8 cellular contexts compared by ENCODE assay signal in genomic region chr1:66333463-66334232, GRCh38.
A peak's percentile ranks its signal among the peaks of the same experiment; 100 is the strongest.
DNase-seq lines count a peak whose midpoint lies in the region; ATAC-seq and TF ChIP-seq lines count a peak whose summit lies in the region.

No MANE protein-coding gene starts in this region.

- H3K27me3 Mint-ChIP-seq in activated CD4-positive, alpha-beta T cell treated with anti-CD3 and anti-CD28 coated beads, Interleukin-2, amount 10 ng/mL, durations not matched to agents 7 days and 5 days, result no peaks in the 10 kb centered on the region

- no peak for ATAC-seq in activated naive CD4-positive, alpha-beta T cell treated with anti-CD3 and anti-CD28 coated beads, Interleukin-2, amount 50 U/mL, for 72 hours
- ATAC-seq in right lobe of liver (peak; percentile 18 to 54 (median 34)), HG03378 (IDR thresholded peaks at IDR 0.05; ENCODE audit: unreplicated experiment) (no peak)

- H3K4me3 ChIP-seq in right lobe of liver, result peak overlapping the region; percentile 37 to 52 (median 50)
- peak overlapping the region; percentile 0 to 54 (median 44) for H3K4me3 ChIP-seq in tibial nerve

- peaks cover 49% of the 10 kb centered on the region for H3K36me3 Mint-ChIP-seq in activated CD4-positive, alpha-beta T cell treated with anti-CD3 and anti-CD28 coated beads, Interleukin-2, amount 10 ng/mL, durations not matched to agents 7 days and 5 days (ENCODE audit: low read depth)
- H3K36me3 Mint-ChIP-seq in activated naive CD4-positive, alpha-beta T cell treated with anti-CD3 and anti-CD28 coated beads, Interleukin-2, amount 50 U/mL, for 72 hours, result peaks cover 35 to 50% of the 10 kb centered on the region in 2 donors

- intact Hi-C loops in right lobe of liver (cut with DNase I), result no loop called here

- TF ChIP-seq POLR2A in right lobe of liver (IDR thresholded peaks at IDR 0.05) (peak; percentile 11), tibial nerve (IDR thresholded peaks at IDR 0.05) (no peak)

- H3K27me3 ChIP-seq in right lobe of liver (no peaks in the 10 kb centered on the region), tibial nerve (no peaks in the 10 kb centered on the region)

- peak in 1 of 2 donors; percentile 47 for TF ChIP-seq EP300 in tibial nerve (IDR thresholded peaks at IDR 0.05)

- no peaks in the 10 kb centered on the region for H3K9me3 ChIP-seq in right lobe of liver
- no peaks in the 10 kb centered on the region for H3K9me3 ChIP-seq in tibial nerve

- no peaks in the 10 kb centered on the region for H3K4me1 ChIP-seq in right lobe of liver
- H3K4me1 ChIP-seq in tibial nerve, result peaks cover 0 to 62% (median 10%) of the 10 kb centered on the region in 4 donors

- H3K27ac ChIP-seq in right lobe of liver, result peak overlapping the region; percentile 52 to 82 (median 63)
- peak overlapping the region; percentile 38 to 88 (median 81) for H3K27ac ChIP-seq in tibial nerve

- peak overlapping the region; percentile 97 for H3K4me3 Mint-ChIP-seq in activated CD4-positive, alpha-beta T cell treated with anti-CD3 and anti-CD28 coated beads, Interleukin-2, amount 10 ng/mL, durations not matched to agents 7 days and 5 days

- H3K27ac Mint-ChIP-seq in activated CD4-positive, alpha-beta T cell treated with anti-CD3 and anti-CD28 coated beads, Interleukin-2, amount 10 ng/mL, durations not matched to agents 7 days and 5 days, result peak overlapping the region; percentile 98
- H3K27ac Mint-ChIP-seq in activated naive CD4-positive, alpha-beta T cell treated with anti-CD3 and anti-CD28 coated beads, Interleukin-2, amount 50 U/mL, for 72 hours, result peak overlapping the region; percentile 97 to 98

- POLR2A ChIA-PET in activated CD4-positive, alpha-beta T cell treated with anti-CD3 and anti-CD28 coated beads, Interleukin-2, amount 10 ng/mL, durations not matched to agents 7 days and 5 days (lab: Charles Lee), result no interaction called here

- peaks cover 62% of the 10 kb centered on the region for H3K4me1 Mint-ChIP-seq in activated CD4-positive, alpha-beta T cell treated with anti-CD3 and anti-CD28 coated beads, Interleukin-2, amount 10 ng/mL, durations not matched to agents 7 days and 5 days

- CTCF ChIA-PET in activated CD4-positive, alpha-beta T cell treated with anti-CD3 and anti-CD28 coated beads, Interleukin-2, amount 10 ng/mL, durations not matched to agents 7 days and 5 days (lab: Charles Lee), result interaction anchor here (1.0 to 1.4 kb wide), 5 partner anchors 9 to 86 kb away, joined by 3 read pairs; no protein-coding TSS in a partner anchor

- H3K36me3 ChIP-seq in right lobe of liver, result no peaks in the 10 kb centered on the region
- H3K36me3 ChIP-seq in tibial nerve, result no peaks in the 10 kb centered on the region

- peaks cover 3% of the 10 kb centered on the region for H3K9me3 Mint-ChIP-seq in activated CD4-positive, alpha-beta T cell treated with anti-CD3 and anti-CD28 coated beads, Interleukin-2, amount 10 ng/mL, durations not matched to agents 7 days and 5 days
- peaks cover 0 to 3% of the 10 kb centered on the region in 2 donors for H3K9me3 Mint-ChIP-seq in activated naive CD4-positive, alpha-beta T cell treated with anti-CD3 and anti-CD28 coated beads, Interleukin-2, amount 50 U/mL, for 72 hours

- DNase-seq in activated CD4-positive, alpha-beta T cell treated with anti-CD3 and anti-CD28 coated beads, Interleukin-2, amount 10 ng/mL, durations not matched to agents 7 days and 5 days, result no peak
- DNase-seq in activated CD4-positive, alpha-beta T cell treated with anti-CD3 and anti-CD28 coated beads for 4 hours, result no peak
- no peak for DNase-seq in activated naive CD4-positive, alpha-beta T cell treated with anti-CD3 and anti-CD28 coated beads, Interleukin-2, amount 50 U/mL, for 72 hours (ENCODE audit: low spot score in 2 of 2)
- peak in 1 of 3 donors; percentile 51 for DNase-seq in right lobe of liver
- DNase-seq in tibial nerve (ENCODE audit: low spot score in 2 of 2), result no peak
- no peak for DNase-seq in SHP77 treated with DMSO at 0.1 percent for 48 hours (lab: John Stamatoyannopoulos, UW)
- DNase-seq in SK-N-DZ (ENCODE audit: low spot score), result no peak

- WGBS in right lobe of liver (ENCODE audit: insufficient coverage, low coverage, low lambda C conversion rate, missing lambda C conversion rate), result 16% methylated on average over 4 of the region's 4 CpGs
- WGBS in tibial nerve, 2 donors, result 29 to 31% methylated on average over 4 of the region's 4 CpGs

- TF ChIP-seq CTCF in right lobe of liver (IDR thresholded peaks at IDR 0.05), result no peak
- no peak for TF ChIP-seq CTCF in tibial nerve (IDR thresholded peaks at IDR 0.05)

Comparison
In these comparisons a context has a peak if more than half of its experiments do, and no peak if none do; other contexts are left out.
1. ATAC-seq: peak in right lobe of liver (4 of 4); none in activated naive CD4-positive, alpha-beta T cell treated with anti-CD3 and anti-CD28 coated beads, Interleukin-2, amount 50 U/mL, for 72 hours (0 of 2) and HG03378 (single experiment).